ENCODE assay signal across 30 cellular contexts in genomic region chr12:116571089-116571488, GRCh38. TPM values are rescaled to one million over a fixed set of nuclear protein-coding genes. Genes with fewer than 3 reads are reported as not detected.
"Had no signal": no experiment of that assay in that cellular context is flagged by ENCODE, and none has a peak within 500 bp of the region (broad histone marks: within the 10 kb centered on the region; RNA-seq: fewer than 3 reads in every experiment).

No MANE protein-coding gene starts in this region.

- H3K27me3 ChIP-seq: colonic mucosa, dorsolateral prefrontal cortex, esophagus muscularis mucosa, esophagus squamous epithelium, foreskin keratinocyte, gastrocnemius medialis, gastroesophageal sphincter, heart left ventricle, heart right ventricle had no signal

- H3K4me3 Mint-ChIP-seq: dendritic cell treated with granulocyte-macrophage colony-stimulating factor and Interleukin-4, amounts not matched to agents 40 ng/mL and 50 ng/mL, for 4 days; effector memory CD8-positive, alpha-beta T cell; endodermal cell had no signal

- H3K9me3 Mint-ChIP-seq: dendritic cell treated with granulocyte-macrophage colony-stimulating factor and Interleukin-4, amounts not matched to agents 40 ng/mL and 50 ng/mL, for 4 days; effector memory CD8-positive, alpha-beta T cell had no signal

- DNase-seq: colonic mucosa; cortex of kidney; dermis blood vessel endothelial cell; dorsolateral prefrontal cortex; effector CD4-positive, alpha-beta T cell; effector CD8-positive, alpha-beta T cell; effector memory CD4-positive, alpha-beta T cell; effector memory CD8-positive, alpha-beta T cell; endodermal cell; erythroblast; esophagus squamous epithelium; foreskin fibroblast; foreskin keratinocyte; foreskin melanocyte; gastrocnemius medialis; glutamatergic neuron; head of caudate nucleus; heart left ventricle; heart right ventricle had no signal

- H3K27me3 Mint-ChIP-seq: dendritic cell treated with granulocyte-macrophage colony-stimulating factor and Interleukin-4, amounts not matched to agents 40 ng/mL and 50 ng/mL, for 4 days; effector memory CD8-positive, alpha-beta T cell had no signal

- H3K27ac ChIP-seq: colonic mucosa, coronary artery, dorsolateral prefrontal cortex, epithelial cell of prostate, esophagus muscularis mucosa, esophagus squamous epithelium, foreskin keratinocyte, gastrocnemius medialis, gastroesophageal sphincter, heart left ventricle, heart right ventricle had no signal

- FAIRE-seq: colon, endometrium, endothelial cell of umbilical vein, frontal cortex had no signal

- ATAC-seq: effector memory CD8-positive, alpha-beta T cell; esophagus mucosa; foreskin keratinocyte; gastrocnemius medialis; gastroesophageal sphincter; heart left ventricle; heart right ventricle had no signal

- H3K9me3 ChIP-seq: colonic mucosa, esophagus muscularis mucosa, esophagus squamous epithelium, gastrocnemius medialis, heart left ventricle, heart right ventricle had no signal

- H3K4me1 ChIP-seq: colonic mucosa, esophagus muscularis mucosa, gastrocnemius medialis, gastroesophageal sphincter, heart left ventricle, heart right ventricle had no signal

- H3K27ac Mint-ChIP-seq: dendritic cell treated with granulocyte-macrophage colony-stimulating factor and Interleukin-4, amounts not matched to agents 40 ng/mL and 50 ng/mL, for 4 days; effector memory CD8-positive, alpha-beta T cell; endodermal cell had no signal

- H3K4me3 ChIP-seq: colonic mucosa, coronary artery, dorsolateral prefrontal cortex, esophagus muscularis mucosa, esophagus squamous epithelium, gastrocnemius medialis, gastroesophageal sphincter, heart left ventricle, heart right ventricle had no signal

- H3K36me3 ChIP-seq: colonic mucosa, esophagus muscularis mucosa, esophagus squamous epithelium, gastrocnemius medialis, gastroesophageal sphincter, heart left ventricle, heart right ventricle had no signal

RNA-seq across cellular contexts. Expression of gene MAP1LC3B2, which starts 11.9 kb away (rescaled TPM):
- total RNA-seq: dermis blood vessel endothelial cell, epithelial cell of proximal tubule had no signal
